Comparison of ENCODE assay signal across 10 cellular contexts in genomic region chrY:13751289-13752071, GRCh38. TPM values are rescaled to one million over a fixed set of nuclear protein-coding genes. Genes with fewer than 3 reads are reported as not detected.
A peak's percentile ranks its signal among the peaks of the same experiment; 100 is the strongest.
DNase-seq lines count a peak whose midpoint lies in the region; ATAC-seq and TF ChIP-seq lines count a peak whose summit lies in the region.
"Had no signal": no experiment of that assay in that cellular context is flagged by ENCODE, and none has a peak within 500 bp of the region (broad histone marks: within the 10 kb centered on the region; RNA-seq: fewer than 3 reads in every experiment).

No MANE protein-coding gene starts in this region.

- H3K9ac ChIP-seq in endodermal cell (ENCODE audit: extremely low read depth, low read length, poor library complexity, severe bottlenecking): peak overlapping the region; percentile 53

- H3K27ac Mint-ChIP-seq in endodermal cell: no peak overlapping the region

- in situ Hi-C loops in gastrocnemius medialis (cut with MboI; ENCODE audit: low sequenced_read_pairs in 4 of 4): no loop called here

- 0% methylated on average over 7 to 58 of the region's 60 CpGs for WGBS in endodermal cell (ENCODE audit: insufficient coverage in 1 of 2, insufficient read length in 1 of 2), 2 experiments

- no peaks in the 10 kb centered on the region for H3K4me1 ChIP-seq in endodermal cell (ENCODE audit: control insufficient read depth, insufficient read depth, low read length)
- H3K4me1 ChIP-seq in gastrocnemius medialis: no peaks in the 10 kb centered on the region
- H3K4me1 ChIP-seq: pancreas had no signal

- intact Hi-C loops in gastrocnemius medialis (cut with DNase I; ENCODE audit: low total_unique reads): no loop called here

- no peak for TF ChIP-seq CTCF in endodermal cell (conservative IDR thresholded peaks at IDR 0.05)
- no peak for TF ChIP-seq CTCF in gastrocnemius medialis (IDR thresholded peaks at IDR 0.05 in 4 of 5, conservative IDR thresholded peaks at IDR 0.05 in 1 of 5)

- no peak overlapping the region for H3K4me3 Mint-ChIP-seq in endodermal cell

- peak; percentile 8 for DNase-seq in NCI-H226
- no peak for DNase-seq in endodermal cell
- peak; percentile 4 to 15 for DNase-seq in stimulated activated CD4-positive, alpha-beta T cell treated with anti-CD3 and anti-CD28 coated beads, Interleukin-4, amount 100 ng/mL, for 4 hours
- DNase-seq in islet precursor cell: no peak
- no peak for DNase-seq in gastrocnemius medialis

- no peaks in the 10 kb centered on the region for H3K36me3 Mint-ChIP-seq in endodermal cell (ENCODE audit: low read depth)

- H3K27ac ChIP-seq in endodermal cell (ENCODE audit: low read depth, low read length): no peak overlapping the region
- H3K27ac ChIP-seq in gastrocnemius medialis: no peak overlapping the region
- H3K27ac ChIP-seq: pancreas had no signal

- peaks cover 7% of the 10 kb centered on the region for H3K9me3 ChIP-seq in endodermal cell (ENCODE audit: control insufficient read depth, low read length)
- no peaks in the 10 kb centered on the region for H3K9me3 ChIP-seq in gastrocnemius medialis
- H3K9me3 ChIP-seq: pancreas had no signal

- H3K27me3 ChIP-seq in endodermal cell (ENCODE audit: control insufficient read depth, insufficient read depth, low read length, poor library complexity, severe bottlenecking) (no peaks in the 10 kb centered on the region), gastrocnemius medialis (no peaks in the 10 kb centered on the region)
- H3K27me3 ChIP-seq: pancreas had no signal

- H3K27me3 Mint-ChIP-seq in endodermal cell (ENCODE audit: insufficient read depth): no peaks in the 10 kb centered on the region

- H3K4me3 ChIP-seq in endodermal cell (ENCODE audit: low read length) (peak overlapping the region; percentile 85), gastrocnemius medialis (peak overlapping the region in 1 of 4 donors; percentile 5)
- H3K4me3 ChIP-seq: pancreas had no signal

- ATAC-seq in GM21390 (IDR thresholded peaks at IDR 0.05; ENCODE audit: unreplicated experiment) (peak; percentile 88), GM21526 (IDR thresholded peaks at IDR 0.05; ENCODE audit: low FRiP score, unreplicated experiment) (no peak), HG02840 (IDR thresholded peaks at IDR 0.05; ENCODE audit: low FRiP score, unreplicated experiment) (no peak), gastrocnemius medialis (no peak)
- ATAC-seq: pancreas had no signal

- H3K36me3 ChIP-seq in endodermal cell (ENCODE audit: control insufficient read depth, insufficient read depth, low read length): peaks cover 22% of the 10 kb centered on the region
- H3K36me3 ChIP-seq in gastrocnemius medialis: no peaks in the 10 kb centered on the region
- H3K36me3 ChIP-seq: pancreas had no signal

- H3K9me3 Mint-ChIP-seq in endodermal cell: no peaks in the 10 kb centered on the region

- H3K4me1 Mint-ChIP-seq in endodermal cell: no peaks in the 10 kb centered on the region

- no peak for TF ChIP-seq POLR2A in gastrocnemius medialis (IDR thresholded peaks at IDR 0.05)

RNA-seq across cellular contexts. Expression of gene TMSB4Y, which starts 47.8 kb away (rescaled TPM):
- total RNA-seq in endodermal cell (1 to 10 TPM in 1 of 2 donors, not detected in 1; 1.2 TPM), gastrocnemius medialis (not detected)
- polyA plus RNA-seq in endodermal cell (2013, experiment 1 of 2): 3.9 TPM
- 4.3 TPM for polyA plus RNA-seq in endodermal cell (2013, experiment 2 of 2)
- total RNA-seq: HT1080 had no signal

Comparison
In these comparisons a context has a peak if more than half of its experiments do, and no peak if none do; other contexts are left out.
1. DNase-seq: peak in NCI-H226 (single experiment) and stimulated activated CD4-positive, alpha-beta T cell treated with anti-CD3 and anti-CD28 coated beads, Interleukin-4, amount 100 ng/mL, for 4 hours (2 of 2); none in endodermal cell (single experiment), islet precursor cell (single experiment) and gastrocnemius medialis (0 of 2).